8 cellular contexts compared by ENCODE assay signal in the genomic region with DNA sequence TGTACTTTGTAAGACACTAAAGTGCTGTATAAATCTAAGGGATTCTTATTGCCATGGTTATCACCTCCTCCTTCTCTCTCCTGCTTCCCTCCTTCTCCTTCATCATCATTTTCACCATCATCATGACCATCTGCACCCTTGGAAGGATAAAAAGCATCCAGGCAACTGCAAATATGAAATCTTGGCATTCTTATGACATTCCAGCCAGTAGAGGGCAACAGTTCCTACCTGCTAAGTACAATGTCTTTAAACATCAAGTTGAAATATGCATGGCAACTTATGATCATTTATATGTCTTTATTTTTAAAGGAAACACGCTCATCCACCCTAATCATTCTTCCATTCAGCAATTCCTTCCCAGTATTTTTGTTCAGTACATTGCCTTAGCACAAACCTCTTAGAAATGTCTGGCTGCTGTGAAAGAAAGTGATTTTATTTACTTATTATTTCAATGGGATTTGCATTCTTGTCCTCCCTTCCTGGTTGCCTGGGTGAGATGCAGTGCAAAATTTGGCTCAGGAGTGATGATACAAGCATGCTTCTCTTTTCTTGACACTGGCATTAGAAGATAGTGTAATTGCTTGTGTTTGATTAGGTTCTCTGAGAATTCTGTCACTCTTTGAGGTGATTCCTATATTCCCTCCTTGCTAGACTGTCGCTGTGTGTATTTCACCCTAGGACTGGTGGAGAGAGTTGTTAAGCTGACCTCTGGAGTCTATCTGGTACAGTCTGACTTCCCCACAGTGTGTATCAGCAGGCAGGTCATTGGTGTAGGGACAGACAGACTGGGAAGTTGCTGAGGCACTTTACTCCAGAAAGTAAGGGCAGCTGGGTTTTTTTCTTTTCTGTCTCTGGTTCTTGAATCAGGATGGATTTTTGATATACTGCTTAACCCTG.
DNase-seq lines count a peak whose midpoint lies in the region; ATAC-seq, FAIRE-seq and TF ChIP-seq lines count a peak whose summit lies in the region.

No MANE protein-coding gene starts in this region.

- no peaks in the 10 kb centered on the region for H3K27me3 ChIP-seq in body of pancreas
- no peaks in the 10 kb centered on the region for H3K27me3 ChIP-seq in lung (ENCODE audit: control insufficient read depth, insufficient read depth)

- intact Hi-C loops in body of pancreas (cut with DNase I) = no loop called here

- H3K4me1 ChIP-seq in body of pancreas = no peaks in the 10 kb centered on the region
- peaks cover 0 to 2% of the 10 kb centered on the region in 2 donors for H3K4me1 ChIP-seq in lung (ENCODE audit: control insufficient read depth in 2 of 2, insufficient read depth in 2 of 2, low read length in 2 of 2)

- H3K4me3 ChIP-seq in body of pancreas (no peak overlapping the region), lung (no peak overlapping the region)

- 45 to 47% methylated on average over 2 of the region's 2 CpGs for WGBS in body of pancreas, 2 donors
- WGBS in lung, 2 donors = 57 to 71% methylated on average over 2 of the region's 2 CpGs

- H3K27ac ChIP-seq in body of pancreas (no peak overlapping the region), lung (ENCODE audit: low read depth in 1 of 2, low read length in 1 of 2) (no peak overlapping the region)

- H3K36me3 ChIP-seq in body of pancreas (replicated peaks in 1 of 2; ENCODE audit: insufficient read depth in 1 of 2, low read depth in 2 of 2) = no peaks in the 10 kb centered on the region
- H3K36me3 ChIP-seq in lung (ENCODE audit: control insufficient read depth in 2 of 2, insufficient read depth in 2 of 2, low read length in 2 of 2) = no peaks in the 10 kb centered on the region

- DNase-seq in ELR (ENCODE audit: low read depth) (peak; percentile 74), body of pancreas (peak in 1 of 4 donors; percentile 12), lung (ENCODE audit: low spot score) (no peak), GM12892 (ENCODE audit: insufficient read length) (no peak)
- no peak for DNase-seq in NK-92 treated with Interleukin-12 subunit alpha and Interleukin-12 subunit beta, amount 100 ng/mL, for 24 hours (lab: John Stamatoyannopoulos, UW)
- DNase-seq in activated CD4-positive, alpha-beta T cell treated with anti-CD3 and anti-CD28 coated beads, Interleukin-2, amount 50 U/mL, for 48 hours = no peak

- H3K9me3 ChIP-seq in body of pancreas = no peaks in the 10 kb centered on the region
- H3K9me3 ChIP-seq in lung (ENCODE audit: control insufficient read depth in 2 of 2, insufficient read depth in 1 of 2, low read length in 1 of 2) = peaks cover 0 to 2% of the 10 kb centered on the region in 2 donors

- TF ChIP-seq CTCF in LNCAP (IDR thresholded peaks at IDR 0.05) (peak; percentile 77), body of pancreas (IDR thresholded peaks at IDR 0.05) (peak in 6 of 7 experiments; percentile 40 to 76 (median 60)), lung (IDR thresholded peaks at IDR 0.05; ENCODE audit: control extremely low read depth, extremely low read depth) (peak; percentile 26)

- no peak for FAIRE-seq in GM12892 (lab: Jason Lieb, UNC)

- TF ChIP-seq POLR2A in body of pancreas (IDR thresholded peaks at IDR 0.05) (no peak), GM12892 (IDR thresholded peaks at IDR 0.05; ENCODE audit: low read depth, low read length) (no peak)

- ATAC-seq in body of pancreas = peak; percentile 38
- ATAC-seq in lung (ENCODE audit: insufficient read depth, low FRiP score) = no peak
- no peak for ATAC-seq in HG03342 (IDR thresholded peaks at IDR 0.05; ENCODE audit: unreplicated experiment)

Comparison
In these comparisons a context has a peak if more than half of its experiments do, and no peak if none do; other contexts are left out.
1. CTCF ChIP-seq: peak in every context shown above with its lines; median percentile 77 in LNCAP; 60 in body of pancreas; 26 in lung.